In the genomic region with DNA sequence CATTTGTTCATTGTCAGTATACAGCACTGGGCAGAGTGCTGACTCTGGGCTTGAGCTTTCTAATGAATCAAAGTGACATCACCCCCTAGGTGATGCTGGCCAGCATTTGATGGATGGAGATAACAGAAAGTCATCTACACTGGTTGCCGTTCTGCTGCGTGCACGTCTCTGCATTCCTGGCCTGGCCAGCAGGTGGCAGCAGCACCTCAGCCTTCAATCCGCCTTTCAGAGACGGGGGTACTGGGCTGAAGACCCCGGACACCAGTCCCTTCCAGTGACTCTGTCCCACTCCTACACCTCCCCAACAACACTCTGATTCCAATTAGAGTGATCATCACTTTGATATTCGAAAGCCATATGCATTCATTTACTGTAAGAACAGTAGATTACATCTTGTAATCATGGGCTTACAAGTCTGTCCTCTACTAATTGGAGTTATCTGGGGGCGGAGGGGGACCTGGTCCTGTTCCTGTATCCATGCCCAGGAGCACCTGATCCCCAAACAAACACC, we compare ENCODE assay signal across 1 cellular context.
TF ChIP-seq lines count a peak whose summit lies in the region.

No MANE protein-coding gene starts in this region.

TF ChIP-seq in GM12878, 131 proteins besides CTCF, POLR2A, EP300 and RAD21 (continued from another document):
- TF ChIP-seq ZBTB4 (CRISPR knock-in tag; IDR thresholded peaks at IDR 0.05), result no peak
- peak; percentile 40; the same call in 1 of the 2 replicates for TF ChIP-seq NBN (IDR thresholded peaks at IDR 0.05)
- TF ChIP-seq DPF2 (IDR thresholded peaks at IDR 0.05), result no peak
- TF ChIP-seq GATAD2B (conservative IDR thresholded peaks at IDR 0.05; ENCODE audit: low read depth), result 0 out of 2 replicates have a peak, but pooled peaks have one; percentile 38
- TF ChIP-seq ATF7 (IDR thresholded peaks at IDR 0.05; ENCODE audit: low read depth), result peak; percentile 52
- no peak for TF ChIP-seq SUPT20H (IDR thresholded peaks at IDR 0.05; ENCODE audit: borderline replicate concordance, control insufficient read depth, low read depth, low read length)
